In the genomic region with DNA sequence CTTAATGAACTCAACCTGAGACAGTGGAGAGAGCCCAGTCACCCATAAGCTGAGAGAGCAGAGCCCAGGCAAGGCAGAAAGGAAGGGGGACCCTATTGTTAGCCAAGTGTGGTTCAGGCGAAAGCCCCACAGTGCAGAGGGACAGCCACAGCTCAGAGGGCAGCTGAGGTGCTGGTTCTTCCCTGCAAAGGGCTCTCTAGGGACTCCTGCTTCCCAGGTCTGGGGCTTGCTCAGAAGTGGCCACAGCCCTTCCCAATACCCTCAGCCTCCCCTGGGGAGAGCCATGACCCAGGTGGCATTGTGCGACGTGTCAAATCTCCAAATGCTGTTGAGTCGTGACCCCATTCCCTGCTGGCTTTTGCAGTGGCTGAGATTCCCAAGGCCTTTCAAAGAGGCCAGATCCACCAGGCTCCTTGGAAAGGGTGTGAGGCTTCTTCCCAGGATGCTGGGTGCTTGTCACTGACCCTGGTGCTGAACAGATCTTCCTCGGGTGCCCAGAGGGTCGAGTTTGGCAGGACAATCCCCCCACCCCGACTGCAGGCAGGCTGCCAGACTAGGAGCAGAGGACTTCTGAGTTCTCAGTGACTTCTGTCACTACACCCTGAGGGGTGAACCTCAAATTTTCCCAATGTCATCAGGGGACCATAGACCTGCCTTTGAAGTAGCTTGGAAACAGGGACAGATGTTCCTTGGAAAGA, we compare ENCODE assay signal across 18 cellular contexts.
"Had no signal": no experiment of that assay in that cellular context is flagged by ENCODE, and none has a peak within 500 bp of the region (broad histone marks: within the 10 kb centered on the region; RNA-seq: fewer than 3 reads in every experiment).

No MANE protein-coding gene starts in this region.

- H3K27ac ChIP-seq: body of pancreas, esophagus muscularis mucosa, left ventricle myocardium inferior, neutrophil, tibial artery, vagina had no signal

- H3K4me3 ChIP-seq: body of pancreas, esophagus muscularis mucosa, left ventricle myocardium inferior, tibial artery, vagina had no signal

- H3K36me3 ChIP-seq: esophagus muscularis mucosa, left ventricle myocardium inferior, neutrophil, tibial artery, vagina had no signal

- DNase-seq: activated CD4-positive, alpha-beta T cell treated with anti-CD3 and anti-CD28 coated beads for 48 hours; activated CD8-positive, alpha-beta memory T cell treated with anti-CD3 and anti-CD28 coated beads, Interleukin-2, amount 50 U/mL, for 4 hours; activated CD8-positive, alpha-beta T cell treated with anti-CD3 and anti-CD28 coated beads, Interleukin-2, amount 10 ng/mL, durations not matched to agents 7 days and 5 days; activated effector memory CD4-positive, alpha-beta T cell treated with anti-CD3 and anti-CD28 coated beads, Interleukin-2, amount 50 U/mL, for 16 hours; activated T-cell treated with anti-CD3 and anti-CD28 coated beads, Interleukin-2, amount 50 U/mL, for 48 hours; amygdala; body of pancreas; caudate nucleus; left ventricle myocardium inferior; naive B cell; retina; stimulated activated CD4-positive, alpha-beta T cell treated with anti-CD3 and anti-CD28 coated beads, Interleukin-12 subunit alpha, Interleukin-12 subunit beta, amount 100 ng/mL, for 4 hours; stimulated activated CD4-positive, alpha-beta T cell treated with anti-CD3 and anti-CD28 coated beads, Interleukin-2, amount 100 ng/mL, for 24 hours; T-helper 2 cell; tibial artery had no signal

- H3K9me3 ChIP-seq: body of pancreas, esophagus muscularis mucosa, left ventricle myocardium inferior, neutrophil, tibial artery, vagina had no signal

- H3K27me3 ChIP-seq: body of pancreas, esophagus muscularis mucosa, tibial artery, vagina had no signal

- ATAC-seq: activated CD8-positive, alpha-beta T cell treated with anti-CD3 and anti-CD28 coated beads, Interleukin-2, amount 10 ng/mL, durations not matched to agents 7 days and 5 days; body of pancreas had no signal

- H3K4me1 ChIP-seq: body of pancreas, esophagus muscularis mucosa, left ventricle myocardium inferior, vagina had no signal
